ENCODE assay signal across 10 cellular contexts in the genomic region with DNA sequence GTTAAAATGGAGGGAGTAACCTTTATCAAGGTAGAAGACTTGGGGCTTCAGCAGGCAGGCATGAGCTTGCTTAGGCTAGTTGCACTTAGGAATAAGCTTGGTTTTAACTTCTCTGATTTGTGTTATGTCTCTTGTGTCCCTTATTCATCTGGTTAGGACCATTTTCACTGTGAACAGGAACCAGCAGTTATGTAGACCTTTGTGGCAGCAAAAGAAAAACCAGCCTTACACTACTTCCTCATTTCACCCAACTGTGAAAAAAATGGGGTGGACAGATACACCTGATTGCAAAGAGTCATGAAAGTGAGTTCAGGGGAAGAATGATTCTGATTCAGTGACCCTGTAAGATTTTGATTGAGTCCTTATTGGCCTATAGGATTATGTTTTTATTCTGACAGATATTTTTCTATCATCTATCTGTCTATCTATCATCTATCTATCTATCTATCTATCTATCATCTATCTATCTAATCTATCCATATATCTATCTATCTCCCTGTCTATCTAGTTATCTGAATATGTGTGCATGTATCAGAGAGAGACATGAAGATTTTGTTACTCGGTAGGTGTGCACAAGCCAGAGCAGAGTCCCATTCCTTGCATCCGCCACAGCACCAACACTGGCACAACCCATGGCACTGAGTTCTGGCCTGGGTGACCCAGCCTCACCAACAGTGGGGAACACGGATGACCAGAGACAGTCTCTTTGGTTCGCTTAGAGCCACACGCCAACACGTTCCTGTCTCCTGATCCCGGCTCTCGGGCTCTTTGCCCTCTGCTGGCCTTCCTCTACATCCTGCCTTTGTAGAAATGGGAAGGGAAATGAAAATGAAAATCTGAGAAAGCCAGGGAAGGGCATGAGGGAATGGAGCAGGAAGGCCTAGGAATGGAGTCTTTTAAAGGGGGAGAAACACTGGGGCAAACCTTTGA. TPM values are rescaled to one million over a fixed set of nuclear protein-coding genes. Genes with fewer than 3 reads are reported as not detected.
DNase-seq lines count a peak whose midpoint lies in the region; ATAC-seq, FAIRE-seq and TF ChIP-seq lines count a peak whose summit lies in the region.
"Had no signal": no experiment of that assay in that cellular context is flagged by ENCODE, and none has a peak within 500 bp of the region (broad histone marks: within the 10 kb centered on the region; RNA-seq: fewer than 3 reads in every experiment).

No MANE protein-coding gene starts in this region.

- peak; percentile 5 for FAIRE-seq in astrocyte (lab: Jason Lieb, UNC)
- FAIRE-seq: islet of Langerhans had no signal

- H3K4me3 Mint-ChIP-seq in astrocyte (ENCODE audit: unreplicated experiment), result no peak overlapping the region
- H3K4me3 Mint-ChIP-seq: activated T-helper 17 cell treated with anti-CD3 and anti-CD28 coated beads, Interleukin-2, amount 50 U/mL, for 72 hours had no signal

- no peak overlapping the region for H3K27ac ChIP-seq in astrocyte (ENCODE audit: low read depth, low read length)
- H3K27ac ChIP-seq in thoracic aorta, result peak overlapping the region; percentile 74 to 80

- H3K4me1 Mint-ChIP-seq in astrocyte (ENCODE audit: low read depth, unreplicated experiment), result peaks cover 42% of the 10 kb centered on the region
- H3K4me1 Mint-ChIP-seq: activated T-helper 17 cell treated with anti-CD3 and anti-CD28 coated beads, Interleukin-2, amount 50 U/mL, for 72 hours had no signal

- H3K36me3 Mint-ChIP-seq in astrocyte (ENCODE audit: low read depth, unreplicated experiment), result no peaks in the 10 kb centered on the region

- H3K27ac Mint-ChIP-seq in astrocyte (ENCODE audit: unreplicated experiment), result no peak overlapping the region
- H3K27ac Mint-ChIP-seq: activated T-helper 17 cell treated with anti-CD3 and anti-CD28 coated beads, Interleukin-2, amount 50 U/mL, for 72 hours had no signal

- H3K4me3 ChIP-seq in astrocyte (ENCODE audit: insufficient read depth, low read depth, low read length) (no peak overlapping the region), thoracic aorta (no peak overlapping the region)

- TF ChIP-seq CTCF in astrocyte (IDR thresholded peaks at IDR 0.05; ENCODE audit: insufficient read depth, low read depth, low read length) (no peak), thoracic aorta (IDR thresholded peaks at IDR 0.05) (no peak)

- no peaks in the 10 kb centered on the region for H3K9me3 Mint-ChIP-seq in astrocyte (ENCODE audit: unreplicated experiment)
- H3K9me3 Mint-ChIP-seq: activated T-helper 17 cell treated with anti-CD3 and anti-CD28 coated beads, Interleukin-2, amount 50 U/mL, for 72 hours had no signal

- DNase-seq in astrocyte (ENCODE audit: low read depth), result no peak
- no peak for DNase-seq in thoracic aorta (ENCODE audit: low spot score)
- DNase-seq in mucosa of gallbladder (ENCODE audit: low spot score), result no peak
- DNase-seq in NCI-H2227 treated with DMSO at 0.1 percent for 48 hours (lab: John Stamatoyannopoulos, UW), result no peak
- DNase-seq in NCI-H226, result no peak
- no peak for DNase-seq in AG08396 (ENCODE audit: low spot score)

- peak; percentile 84 for ATAC-seq in GM19455 (IDR thresholded peaks at IDR 0.05; ENCODE audit: unreplicated experiment)
- peak; percentile 70 for ATAC-seq in HG03097 (IDR thresholded peaks at IDR 0.05; ENCODE audit: low FRiP score, unreplicated experiment)
- ATAC-seq in thoracic aorta (ENCODE audit: insufficient number of reproducible peaks, low FRiP score, low read depth), result no peak
- ATAC-seq: activated T-helper 17 cell treated with anti-CD3 and anti-CD28 coated beads, Interleukin-2, amount 50 U/mL, for 72 hours had no signal

- H2AFZ ChIP-seq in astrocyte (ENCODE audit: low read depth, low read length), result no peak overlapping the region

- H3K27me3 ChIP-seq in astrocyte (ENCODE audit: insufficient read depth, low read length), result no peaks in the 10 kb centered on the region
- no peaks in the 10 kb centered on the region for H3K27me3 ChIP-seq in thoracic aorta (replicated peaks; ENCODE audit: insufficient read depth)

- H3K9me3 ChIP-seq in astrocyte (ENCODE audit: insufficient read depth, low read depth, low read length) (no peaks in the 10 kb centered on the region), thoracic aorta (no peaks in the 10 kb centered on the region)

- H3K4me2 ChIP-seq in astrocyte (ENCODE audit: low read length), result peak overlapping the region; percentile 27

- no peaks in the 10 kb centered on the region for H3K36me3 ChIP-seq in astrocyte (ENCODE audit: insufficient read depth, low read length)
- H3K36me3 ChIP-seq in thoracic aorta, result no peaks in the 10 kb centered on the region

- H3K9ac ChIP-seq in astrocyte (ENCODE audit: low read length), result no peak overlapping the region

- H4K20me1 ChIP-seq in astrocyte (ENCODE audit: insufficient read depth, low read length), result no peaks in the 10 kb centered on the region

- no peaks in the 10 kb centered on the region for H3K27me3 Mint-ChIP-seq in astrocyte (ENCODE audit: low read depth, unreplicated experiment)

- peaks cover 35% of the 10 kb centered on the region for H3K4me1 ChIP-seq in astrocyte (ENCODE audit: insufficient read depth, low read length)
- H3K4me1 ChIP-seq in thoracic aorta (ENCODE audit: control insufficient read depth in 1 of 2, low read depth in 2 of 2), result peaks cover 38 to 64% of the 10 kb centered on the region in 2 donors

- H3K79me2 ChIP-seq in astrocyte (ENCODE audit: insufficient read depth, low read length), result no peaks in the 10 kb centered on the region

RNA-seq across cellular contexts. Expression of a gene that starts 1.3 kb away (rescaled TPM):
- not detected in 2 replicates for total RNA-seq in astrocyte
- 1 to 10 TPM; 2.2 to 3.1 TPM for total RNA-seq in thoracic aorta
- total RNA-seq in mucosa of gallbladder, result 3.1 TPM
- total RNA-seq: activated T-helper 17 cell treated with anti-CD3 and anti-CD28 coated beads, Interleukin-2, amount 50 U/mL, for 72 hours had no signal
